ENCODE assay signal across 31 cellular contexts in genomic region chr14:42504433-42504832, GRCh38.
"Had no signal": no experiment of that assay in that cellular context is flagged by ENCODE, and none has a peak within 500 bp of the region (broad histone marks: within the 10 kb centered on the region; RNA-seq: fewer than 3 reads in every experiment).

No MANE protein-coding gene starts in this region.

- H3K4me3 Mint-ChIP-seq: activated CD4-positive, alpha-beta memory T cell treated with anti-CD3 and anti-CD28 coated beads for 36 hours; activated CD4-positive, alpha-beta T cell treated with anti-CD3 and anti-CD28 coated beads for 36 hours; activated CD4-positive, alpha-beta T cell treated with anti-CD3 and anti-CD28 coated beads, Interleukin-2, amount 10 ng/mL, durations not matched to agents 24 days and 14 days; activated CD8-positive, alpha-beta memory T cell treated with anti-CD3 and anti-CD28 coated beads, Interleukin-2, amount 10 ng/mL, durations not matched to agents 7 days and 5 days; activated CD8-positive, alpha-beta T cell treated with anti-CD3 and anti-CD28 coated beads, Interleukin-2, amount 10 ng/mL, durations not matched to agents 7 days and 5 days; activated naive CD4-positive, alpha-beta T cell treated with anti-CD3 and anti-CD28 coated beads, Interleukin-2, amount 10 ng/mL, durations not matched to agents 7 days and 5 days; activated naive CD8-positive, alpha-beta T cell treated with anti-CD3 and anti-CD28 coated beads, Interleukin-2, amount 10 ng/mL, durations not matched to agents 7 days and 5 days; activated T-helper 1 cell treated with anti-CD3 and anti-CD28 coated beads, Interleukin-12 subunit alpha, Interleukin-12 subunit beta, Interleukin-2, Interleukin-4 antibody, amounts not matched to agents 30 ng/mL and 10 ng/mL and 1 ng/mL, durations not matched to agents 14 hours and 24 hours and 36 hours had no signal

- H3K36me3 Mint-ChIP-seq: activated CD4-positive, alpha-beta memory T cell treated with anti-CD3 and anti-CD28 coated beads for 36 hours; activated CD8-positive, alpha-beta memory T cell treated with anti-CD3 and anti-CD28 coated beads, Interleukin-2, amount 10 ng/mL, durations not matched to agents 7 days and 5 days; activated naive CD4-positive, alpha-beta T cell treated with anti-CD3 and anti-CD28 coated beads, Interleukin-2, amount 10 ng/mL, durations not matched to agents 7 days and 5 days; activated naive CD8-positive, alpha-beta T cell treated with anti-CD3 and anti-CD28 coated beads, Interleukin-2, amount 10 ng/mL, durations not matched to agents 7 days and 5 days had no signal

- H3K27me3 Mint-ChIP-seq: activated CD4-positive, alpha-beta memory T cell treated with anti-CD3 and anti-CD28 coated beads for 36 hours; activated CD4-positive, alpha-beta T cell treated with anti-CD3 and anti-CD28 coated beads for 36 hours; activated CD4-positive, alpha-beta T cell treated with anti-CD3 and anti-CD28 coated beads, Interleukin-2, amount 10 ng/mL, durations not matched to agents 24 days and 14 days; activated CD8-positive, alpha-beta memory T cell treated with anti-CD3 and anti-CD28 coated beads, Interleukin-2, amount 10 ng/mL, durations not matched to agents 7 days and 5 days; activated naive CD4-positive, alpha-beta T cell treated with anti-CD3 and anti-CD28 coated beads, Interleukin-2, amount 10 ng/mL, durations not matched to agents 7 days and 5 days; activated naive CD8-positive, alpha-beta T cell treated with anti-CD3 and anti-CD28 coated beads, Interleukin-2, amount 10 ng/mL, durations not matched to agents 7 days and 5 days had no signal

- H3K27ac ChIP-seq: body of pancreas, cardiac muscle cell, colonic mucosa had no signal

- DNase-seq: activated CD4-positive, alpha-beta memory T cell treated with anti-CD3 and anti-CD28 coated beads for 36 hours; activated CD4-positive, alpha-beta T cell treated with anti-CD3 and anti-CD28 coated beads for 36 hours; activated CD4-positive, alpha-beta T cell treated with anti-CD3 and anti-CD28 coated beads, Interleukin-2, amount 10 ng/mL, durations not matched to agents 24 days and 14 days; activated CD4-positive, CD25-positive, alpha-beta regulatory T cell; activated CD4-positive, CD25-positive, alpha-beta regulatory T cell treated with anti-CD3 and anti-CD28 coated beads, Interleukin-2, amount 50 U/mL, for 72 hours; activated CD8-positive, alpha-beta memory T cell treated with anti-CD3 and anti-CD28 coated beads, Interleukin-2, amount 10 ng/mL, durations not matched to agents 7 days and 5 days; activated CD8-positive, alpha-beta memory T cell treated with anti-CD3 and anti-CD28 coated beads, Interleukin-2, amount 50 U/mL, for 4 hours; activated CD8-positive, alpha-beta T cell treated with anti-CD3 and anti-CD28 coated beads, Interleukin-2, amount 10 ng/mL, durations not matched to agents 7 days and 5 days; activated effector memory CD4-positive, alpha-beta T cell treated with anti-CD3 and anti-CD28 coated beads, Interleukin-2, amount 50 U/mL, for 16 hours; activated naive CD4-positive, alpha-beta T cell treated with anti-CD3 and anti-CD28 coated beads, Interleukin-2, amount 10 ng/mL, durations not matched to agents 7 days and 5 days; activated naive CD8-positive, alpha-beta T cell treated with anti-CD3 and anti-CD28 coated beads, Interleukin-2, amount 10 ng/mL, durations not matched to agents 7 days and 5 days; activated T-cell treated with anti-CD3 and anti-CD28 coated beads, Interleukin-2, amount 50 U/mL, for 1 hour; activated T-cell treated with anti-CD3 and anti-CD28 coated beads, Interleukin-2, amount 50 U/mL, for 48 hours; amygdala; aorta; body of pancreas; central memory CD4-positive, alpha-beta T cell; cerebellar nuclear complex; colonic mucosa; effector CD8-positive, alpha-beta T cell; foreskin fibroblast; head of caudate nucleus; T-helper 2 cell had no signal

- H3K9me3 ChIP-seq: body of pancreas, colonic mucosa had no signal

- FAIRE-seq: endometrium, endothelial cell of umbilical vein, frontal cortex had no signal

- H3K4me1 ChIP-seq: body of pancreas, colonic mucosa had no signal

- H3K36me3 ChIP-seq: cardiac muscle cell, colonic mucosa had no signal

- H3K9me3 Mint-ChIP-seq: activated CD4-positive, alpha-beta T cell treated with anti-CD3 and anti-CD28 coated beads, Interleukin-2, amount 10 ng/mL, durations not matched to agents 24 days and 14 days had no signal

- H3K4me3 ChIP-seq: body of pancreas, cardiac muscle cell, colonic mucosa had no signal

- H3K27me3 ChIP-seq: body of pancreas, cardiac muscle cell, colonic mucosa had no signal

- H3K27ac Mint-ChIP-seq: activated CD4-positive, alpha-beta memory T cell treated with anti-CD3 and anti-CD28 coated beads for 36 hours; activated CD4-positive, alpha-beta T cell treated with anti-CD3 and anti-CD28 coated beads for 36 hours; activated CD4-positive, alpha-beta T cell treated with anti-CD3 and anti-CD28 coated beads, Interleukin-2, amount 10 ng/mL, durations not matched to agents 24 days and 14 days; activated CD8-positive, alpha-beta memory T cell treated with anti-CD3 and anti-CD28 coated beads, Interleukin-2, amount 10 ng/mL, durations not matched to agents 7 days and 5 days; activated CD8-positive, alpha-beta T cell treated with anti-CD3 and anti-CD28 coated beads, Interleukin-2, amount 10 ng/mL, durations not matched to agents 7 days and 5 days; activated naive CD4-positive, alpha-beta T cell treated with anti-CD3 and anti-CD28 coated beads, Interleukin-2, amount 10 ng/mL, durations not matched to agents 7 days and 5 days; activated naive CD4-positive, alpha-beta T cell treated with anti-CD3 and anti-CD28 coated beads, Interleukin-2, amount 50 U/mL, for 72 hours; activated naive CD8-positive, alpha-beta T cell treated with anti-CD3 and anti-CD28 coated beads, Interleukin-2, amount 10 ng/mL, durations not matched to agents 7 days and 5 days; activated T-helper 1 cell treated with anti-CD3 and anti-CD28 coated beads, Interleukin-12 subunit alpha, Interleukin-12 subunit beta, Interleukin-2, Interleukin-4 antibody, amounts not matched to agents 30 ng/mL and 10 ng/mL and 1 ng/mL, durations not matched to agents 14 hours and 24 hours and 36 hours; activated T-helper 2 cell treated with anti-CD3 and anti-CD28 coated beads, Interferon-gamma antibody, Interleukin-2, Interleukin-4, amounts not matched to agents 10 μg/mL and 5 μg/mL and 100 μg/mL, durations not matched to agents 14 hours and 24 hours and 36 hours had no signal

- H3K4me1 Mint-ChIP-seq: activated CD4-positive, alpha-beta T cell treated with anti-CD3 and anti-CD28 coated beads for 36 hours; activated CD4-positive, alpha-beta T cell treated with anti-CD3 and anti-CD28 coated beads, Interleukin-2, amount 10 ng/mL, durations not matched to agents 24 days and 14 days; activated CD8-positive, alpha-beta memory T cell treated with anti-CD3 and anti-CD28 coated beads, Interleukin-2, amount 10 ng/mL, durations not matched to agents 7 days and 5 days; activated naive CD4-positive, alpha-beta T cell treated with anti-CD3 and anti-CD28 coated beads, Interleukin-2, amount 10 ng/mL, durations not matched to agents 7 days and 5 days; activated naive CD8-positive, alpha-beta T cell treated with anti-CD3 and anti-CD28 coated beads, Interleukin-2, amount 10 ng/mL, durations not matched to agents 7 days and 5 days had no signal

- ATAC-seq: activated CD4-positive, alpha-beta T cell treated with anti-CD3 and anti-CD28 coated beads for 36 hours; activated CD8-positive, alpha-beta memory T cell treated with anti-CD3 and anti-CD28 coated beads, Interleukin-2, amount 10 ng/mL, durations not matched to agents 7 days and 5 days; activated CD8-positive, alpha-beta T cell treated with anti-CD3 and anti-CD28 coated beads, Interleukin-2, amount 10 ng/mL, durations not matched to agents 7 days and 5 days; activated naive CD4-positive, alpha-beta T cell treated with anti-CD3 and anti-CD28 coated beads, Interleukin-2, amount 50 U/mL, for 72 hours; body of pancreas; esophagus mucosa had no signal
